ENCODE assay signal across 10 cellular contexts in the genomic region with DNA sequence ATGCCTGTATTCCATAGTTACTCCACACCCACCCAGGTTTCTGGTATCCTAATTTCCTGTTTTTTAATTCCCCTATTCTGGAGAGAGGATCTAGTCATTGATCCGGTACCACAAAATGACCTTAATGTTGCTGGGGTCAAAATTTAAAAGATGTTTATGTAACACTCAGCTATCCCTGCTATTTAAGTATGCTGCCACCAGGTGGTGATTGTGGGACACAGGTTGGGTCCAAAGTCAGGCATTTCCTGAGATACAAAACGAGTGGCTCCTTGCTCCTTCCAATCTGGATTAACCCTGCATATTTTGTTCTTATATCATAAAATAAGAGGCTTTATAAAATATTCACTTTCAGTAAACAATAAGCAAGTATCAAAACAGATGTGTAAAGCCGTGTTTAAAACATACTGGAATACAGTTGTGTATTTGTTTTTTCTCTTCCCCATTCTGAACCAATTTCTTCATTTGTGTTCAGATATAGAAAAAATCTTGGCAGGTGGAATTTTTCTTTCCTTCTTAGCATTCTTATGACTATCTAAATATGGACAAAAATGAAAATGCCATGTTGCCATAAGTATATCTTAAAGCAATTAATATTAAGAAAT. TPM values are rescaled to one million over a fixed set of nuclear protein-coding genes. Genes with fewer than 3 reads are reported as not detected.
DNase-seq lines count a peak whose midpoint lies in the region; ATAC-seq and TF ChIP-seq lines count a peak whose summit lies in the region.
"Had no signal": no experiment of that assay in that cellular context is flagged by ENCODE, and none has a peak within 500 bp of the region (broad histone marks: within the 10 kb centered on the region; RNA-seq: fewer than 3 reads in every experiment).

No MANE protein-coding gene starts in this region.

- WGBS in heart left ventricle, 4 donors: 37 to 42% (median 40%) methylated on average over 3 of the region's 3 CpGs

- DNase-seq in CD14-positive monocyte (ENCODE audit: low spot score) (no peak), GM20000 (ENCODE audit: low spot score) (peak; percentile 42), RWPE2 (ENCODE audit: low spot score) (no peak), iPS-NIHi11 (ENCODE audit: low spot score) (peak; percentile 49), vagina (ENCODE audit: extremely low spot score in 2 of 2) (no peak), heart left ventricle (no peak), NCI-H1105 treated with DMSO at 0.1 percent for 48 hours (lab: John Stamatoyannopoulos, UW) (no peak)

- peaks cover 6 to 12% (median 11%) of the 10 kb centered on the region in 3 donors for H3K27me3 Mint-ChIP-seq in CD14-positive monocyte (ENCODE audit: low read depth in 3 of 3)

- H3K4me3 Mint-ChIP-seq in CD14-positive monocyte: no peak overlapping the region
- H3K4me3 Mint-ChIP-seq: central memory CD8-positive, alpha-beta T cell had no signal

- H3K27ac ChIP-seq in RWPE2 (ENCODE audit: poor library complexity, severe bottlenecking) (no peak overlapping the region), vagina (no peak overlapping the region), heart left ventricle (no peak overlapping the region)

- no peak overlapping the region for H3K27ac Mint-ChIP-seq in CD14-positive monocyte

- peaks cover 0 to 4% (median 0%) of the 10 kb centered on the region in 7 donors for H3K9me3 Mint-ChIP-seq in CD14-positive monocyte
- H3K9me3 Mint-ChIP-seq: central memory CD8-positive, alpha-beta T cell had no signal

- intact Hi-C loops in CD14-positive monocyte (cut with micrococcal nuclease): no loop called here
- intact Hi-C loops in vagina (cut with DNase I): no loop called here
- intact Hi-C loops in heart left ventricle (cut with DNase I): no loop called here

- H3K9me3 ChIP-seq in RWPE2 (ENCODE audit: severe bottlenecking) (no peaks in the 10 kb centered on the region), vagina (no peaks in the 10 kb centered on the region), heart left ventricle (peaks cover 0 to 10% (median 0%) of the 10 kb centered on the region in 12 donors)

- no peaks in the 10 kb centered on the region for H3K4me1 Mint-ChIP-seq in CD14-positive monocyte
- H3K4me1 Mint-ChIP-seq: central memory CD8-positive, alpha-beta T cell had no signal

- no peaks in the 10 kb centered on the region for H3K4me1 ChIP-seq in RWPE2 (ENCODE audit: insufficient read depth, poor library complexity, severe bottlenecking)
- no peaks in the 10 kb centered on the region for H3K4me1 ChIP-seq in vagina
- no peaks in the 10 kb centered on the region for H3K4me1 ChIP-seq in heart left ventricle

- H3K27me3 ChIP-seq in RWPE2 (ENCODE audit: insufficient read depth, poor library complexity, severe bottlenecking) (no peaks in the 10 kb centered on the region), vagina (no peaks in the 10 kb centered on the region), heart left ventricle (peaks cover 0 to 51% (median 0%) of the 10 kb centered on the region in 9 donors)

- H3K4me3 ChIP-seq in RWPE2 (ENCODE audit: severe bottlenecking) (no peak overlapping the region), vagina (no peak overlapping the region), heart left ventricle (no peak overlapping the region)

- no peak for TF ChIP-seq POLR2A in vagina (IDR thresholded peaks at IDR 0.05)
- no peak for TF ChIP-seq POLR2A in heart left ventricle (IDR thresholded peaks at IDR 0.05)

- no peaks in the 10 kb centered on the region for H3K36me3 Mint-ChIP-seq in CD14-positive monocyte

- no peaks in the 10 kb centered on the region for H3K36me3 ChIP-seq in RWPE2 (ENCODE audit: low read depth)
- H3K36me3 ChIP-seq in vagina: no peaks in the 10 kb centered on the region
- H3K36me3 ChIP-seq in heart left ventricle: no peaks in the 10 kb centered on the region

- ATAC-seq in RWPE2 (ENCODE audit: low read depth): no peak
- ATAC-seq in HG02885 (IDR thresholded peaks at IDR 0.05; ENCODE audit: poor library complexity, unreplicated experiment): no peak
- ATAC-seq in heart left ventricle: no peak

- TF ChIP-seq CTCF in CD14-positive monocyte (IDR thresholded peaks at IDR 0.05) (peak; percentile 39), GM20000 (IDR thresholded peaks at IDR 0.05; ENCODE audit: extremely low read depth, missing control alignments) (peak; percentile 21), RWPE2 (IDR thresholded peaks at IDR 0.05; ENCODE audit: poor library complexity, severe bottlenecking) (peak; percentile 47), vagina (IDR thresholded peaks at IDR 0.05) (no peak), heart left ventricle (IDR thresholded peaks at IDR 0.05) (peak in 1 of 12 donors; percentile 14)

RNA-seq across cellular contexts. Expression of a gene that starts 16.3 kb away (rescaled TPM):
- polyA plus RNA-seq in CD14-positive monocyte (not detected), heart left ventricle (not detected)
- total RNA-seq in vagina (1.5 TPM), heart left ventricle (not detected)
- total RNA-seq: pulmonary artery endothelial cell had no signal

Comparison
In these comparisons a context has a peak if more than half of its experiments do, and no peak if none do; other contexts are left out.
1. DNase-seq: peak in GM20000 (single experiment) and iPS-NIHi11 (single experiment); none in CD14-positive monocyte (single experiment), RWPE2 (single experiment), vagina (0 of 2), heart left ventricle (0 of 5) and NCI-H1105 treated with DMSO at 0.1 percent for 48 hours (single experiment).
2. CTCF ChIP-seq: peak in CD14-positive monocyte (single experiment), GM20000 (single experiment) and RWPE2 (single experiment); none in vagina (0 of 3).